30 cellular contexts compared by ENCODE assay signal in the genomic region with DNA sequence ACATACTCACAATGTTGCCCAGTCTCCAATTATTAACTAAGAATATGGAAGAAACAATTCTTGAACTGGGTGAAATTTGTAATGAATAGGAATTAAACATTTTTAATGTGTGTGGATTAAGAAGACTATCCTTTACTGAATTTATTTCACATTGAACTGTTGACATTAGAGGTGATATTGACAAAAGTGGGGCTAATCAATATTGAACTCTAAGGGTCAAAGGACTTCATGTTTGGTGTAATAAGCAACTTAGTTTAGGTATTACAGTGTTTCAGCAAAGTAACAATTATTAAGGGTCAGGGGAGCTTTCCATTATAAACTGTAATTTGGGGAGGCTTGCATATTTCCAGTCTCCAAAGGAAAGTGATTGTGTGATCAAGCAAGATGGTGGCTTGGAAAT. TPM values are rescaled to one million over a fixed set of nuclear protein-coding genes. Genes with fewer than 3 reads are reported as not detected.
"Had no signal": no experiment of that assay in that cellular context is flagged by ENCODE, and none has a peak within 500 bp of the region (broad histone marks: within the 10 kb centered on the region; RNA-seq: fewer than 3 reads in every experiment).

No MANE protein-coding gene starts in this region.

- H3K27ac Mint-ChIP-seq: naive B cell; naive thymus-derived CD8-positive, alpha-beta T cell; natural killer cell treated with Interleukin-12 subunit alpha and Interleukin-12 subunit beta and Interleukin-15 and Interleukin-18, amount 100 ng/mL, for 72 hours; nephron progenitor cell; progenitor cell of endocrine pancreas; stimulated activated effector memory CD8-positive, alpha-beta T cell treated with anti-CD3 and anti-CD28 coated beads, Interleukin-12 subunit alpha, Interleukin-12 subunit beta, amount 100 ng/mL, for 72 hours; stimulated activated naive B cell treated with anti-CD40 and anti-IgM and Interleukin-4, amounts not matched to agents 10 μg/mL and 1 μg/mL and 100 μg/mL, for 72 hours; stimulated activated naive CD8-positive, alpha-beta T cell treated with anti-CD3 and anti-CD28 coated beads, Interleukin-15, Interleukin-2, amounts not matched to agents 100 ng/mL and 50 ng/mL, for 24 hours had no signal

- H3K9ac ChIP-seq: parathyroid adenoma had no signal

- H3K9me3 Mint-ChIP-seq: naive B cell; naive thymus-derived CD8-positive, alpha-beta T cell; natural killer cell treated with Interleukin-12 subunit alpha and Interleukin-12 subunit beta and Interleukin-15 and Interleukin-18, amount 100 ng/mL, for 72 hours; nephron progenitor cell; neural crest cell; stimulated activated effector memory CD8-positive, alpha-beta T cell treated with anti-CD3 and anti-CD28 coated beads, Interleukin-12 subunit alpha, Interleukin-12 subunit beta, amount 100 ng/mL, for 72 hours; stimulated activated naive B cell treated with anti-CD40 and anti-IgM and Interleukin-4, amounts not matched to agents 10 μg/mL and 1 μg/mL and 100 μg/mL, for 72 hours; stimulated activated naive CD8-positive, alpha-beta T cell treated with anti-CD3 and anti-CD28 coated beads, Interleukin-15, Interleukin-2, amounts not matched to agents 100 ng/mL and 50 ng/mL, for 24 hours had no signal

- H3K4me1 Mint-ChIP-seq: naive B cell; naive thymus-derived CD8-positive, alpha-beta T cell; neural crest cell; stimulated activated effector memory CD8-positive, alpha-beta T cell treated with anti-CD3 and anti-CD28 coated beads, Interleukin-12 subunit alpha, Interleukin-12 subunit beta, amount 100 ng/mL, for 72 hours; stimulated activated naive B cell treated with anti-CD40 and anti-IgM and Interleukin-4, amounts not matched to agents 10 μg/mL and 1 μg/mL and 100 μg/mL, for 72 hours had no signal

- H3K4me3 ChIP-seq: ovary, psoas muscle, skin epidermis, smooth muscle cell, stomach, thoracic aorta, thyroid gland, tibial nerve, upper lobe of left lung, vagina had no signal

- DNase-seq: naive B cell; naive thymus-derived CD8-positive, alpha-beta T cell; nephron progenitor cell; occipital lobe; ovary; psoas muscle; right cardiac atrium; stimulated activated CD4-positive, alpha-beta T cell treated with anti-CD3 and anti-CD28 coated beads, Interleukin-15, amount 100 ng/mL, for 24 hours; stimulated activated CD4-positive, alpha-beta T cell treated with anti-CD3 and anti-CD28 coated beads, Interleukin-2, amount 100 ng/mL, for 24 hours; stimulated activated CD4-positive, alpha-beta T cell treated with anti-CD3 and anti-CD28 coated beads, Interleukin-2, amount 100 ng/mL, for 48 hours; stimulated activated CD4-positive, alpha-beta T cell treated with anti-CD3 and anti-CD28 coated beads, Interleukin-4, amount 100 ng/mL, for 24 hours; stimulated activated naive B cell treated with anti-CD40 and anti-IgM and Interleukin-4, amounts not matched to agents 10 μg/mL and 1 μg/mL and 100 μg/mL, for 72 hours; stimulated activated naive CD4-positive, alpha-beta T cell treated with Interleukin-2 at 50 U/mL for 16 hours; stomach; thyroid gland; trophoblast cell; upper lobe of left lung had no signal

- H3K36me3 ChIP-seq: ovary, stomach, thoracic aorta, thyroid gland, tibial nerve, upper lobe of left lung, vagina had no signal

- H3K36me3 Mint-ChIP-seq: naive B cell; naive thymus-derived CD8-positive, alpha-beta T cell; natural killer cell treated with Interleukin-12 subunit alpha and Interleukin-12 subunit beta and Interleukin-15 and Interleukin-18, amount 100 ng/mL, for 72 hours; stimulated activated effector memory CD8-positive, alpha-beta T cell treated with anti-CD3 and anti-CD28 coated beads, Interleukin-12 subunit alpha, Interleukin-12 subunit beta, amount 100 ng/mL, for 72 hours; stimulated activated naive B cell treated with anti-CD40 and anti-IgM and Interleukin-4, amounts not matched to agents 10 μg/mL and 1 μg/mL and 100 μg/mL, for 72 hours had no signal

- H3K27me3 Mint-ChIP-seq: naive B cell; naive thymus-derived CD8-positive, alpha-beta T cell; progenitor cell of endocrine pancreas; stimulated activated naive B cell treated with anti-CD40 and anti-IgM and Interleukin-4, amounts not matched to agents 10 μg/mL and 1 μg/mL and 100 μg/mL, for 72 hours; stimulated activated naive CD8-positive, alpha-beta T cell treated with anti-CD3 and anti-CD28 coated beads, Interleukin-15, Interleukin-2, amounts not matched to agents 100 ng/mL and 50 ng/mL, for 24 hours had no signal

- H3K4me1 ChIP-seq: parathyroid adenoma, psoas muscle, stomach, thyroid gland, tibial nerve, upper lobe of left lung, vagina had no signal

- H3K9me3 ChIP-seq: ovary, psoas muscle, stomach, thoracic aorta, thyroid gland, tibial nerve, upper lobe of left lung, vagina had no signal

- H3K4me3 Mint-ChIP-seq: naive B cell; naive thymus-derived CD8-positive, alpha-beta T cell; natural killer cell treated with Interleukin-12 subunit alpha and Interleukin-12 subunit beta and Interleukin-15 and Interleukin-18, amount 100 ng/mL, for 72 hours; nephron progenitor cell; neural crest cell; stimulated activated effector memory CD8-positive, alpha-beta T cell treated with anti-CD3 and anti-CD28 coated beads, Interleukin-12 subunit alpha, Interleukin-12 subunit beta, amount 100 ng/mL, for 72 hours; stimulated activated naive B cell treated with anti-CD40 and anti-IgM and Interleukin-4, amounts not matched to agents 10 μg/mL and 1 μg/mL and 100 μg/mL, for 72 hours; stimulated activated naive CD8-positive, alpha-beta T cell treated with anti-CD3 and anti-CD28 coated beads, Interleukin-15, Interleukin-2, amounts not matched to agents 100 ng/mL and 50 ng/mL, for 24 hours had no signal

- H3K27me3 ChIP-seq: ovary, stomach, thyroid gland, tibial nerve, upper lobe of left lung, vagina had no signal

- ATAC-seq: naive thymus-derived CD8-positive, alpha-beta T cell; natural killer cell treated with Interleukin-12 subunit alpha and Interleukin-12 subunit beta and Interleukin-15 and Interleukin-18, amount 100 ng/mL, for 72 hours; psoas muscle; right cardiac atrium; sciatic nerve; stimulated activated effector memory CD8-positive, alpha-beta T cell treated with anti-CD3 and anti-CD28 coated beads, Interleukin-12 subunit alpha, Interleukin-12 subunit beta, amount 100 ng/mL, for 72 hours; stimulated activated naive B cell treated with anti-CD40 and anti-IgM and Interleukin-4, amounts not matched to agents 10 μg/mL and 1 μg/mL and 100 μg/mL, for 72 hours had no signal

- H3K27ac ChIP-seq: ovary, parathyroid adenoma, psoas muscle, skin epidermis, stomach, thoracic aorta, thyroid gland, tibial nerve, upper lobe of left lung, vagina had no signal

RNA-seq across cellular contexts. Expression of a gene that starts 16.2 kb away (rescaled TPM):
- total RNA-seq: naive thymus-derived CD8-positive, alpha-beta T cell; natural killer cell treated with Interleukin-12 subunit alpha and Interleukin-12 subunit beta and Interleukin-15 and Interleukin-18, amount 100 ng/mL, for 72 hours; neural crest cell; occipital lobe; renal cortical epithelial cell; right cardiac atrium; smooth muscle cell; stomach; vagina had no signal
- polyA plus RNA-seq: smooth muscle cell, stomach had no signal
